9 cellular contexts compared by ENCODE assay signal in the genomic region with DNA sequence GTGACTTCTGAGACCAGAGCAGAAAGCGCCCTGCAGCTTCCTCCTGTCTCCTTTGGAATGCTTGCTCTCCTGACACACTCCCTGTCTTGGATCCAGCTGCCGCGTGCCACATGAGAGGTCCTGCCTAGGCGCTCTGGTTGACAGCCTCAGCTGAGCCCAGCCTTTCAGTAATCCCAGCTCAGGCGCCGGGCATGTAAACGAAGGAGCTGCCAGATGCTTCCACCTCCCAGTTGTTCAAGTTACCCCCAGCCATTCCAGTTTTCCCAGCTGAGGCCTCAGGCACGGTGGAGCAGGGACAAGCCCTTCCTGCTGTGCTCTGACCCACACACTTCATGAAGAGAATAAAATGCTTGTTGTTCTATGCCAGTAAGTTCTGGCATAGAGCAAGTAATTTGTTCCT. TPM values are rescaled to one million over a fixed set of nuclear protein-coding genes. Genes with fewer than 3 reads are reported as not detected.
DNase-seq lines count a peak whose midpoint lies in the region; ATAC-seq and TF ChIP-seq lines count a peak whose summit lies in the region.
"Had no signal": no experiment of that assay in that cellular context is flagged by ENCODE, and none has a peak within 500 bp of the region (broad histone marks: within the 10 kb centered on the region; RNA-seq: fewer than 3 reads in every experiment).

No MANE protein-coding gene starts in this region.

- ATAC-seq in HG03565 (IDR thresholded peaks at IDR 0.05; ENCODE audit: unreplicated experiment) (no peak), HG03520 (IDR thresholded peaks at IDR 0.05; ENCODE audit: unreplicated experiment) (no peak)
- ATAC-seq: HCT116 had no signal

- no peaks in the 10 kb centered on the region for H3K36me3 ChIP-seq in NT2/D1 (ENCODE audit: insufficient read depth, insufficient read length, low read length)

- peaks cover 7% of the 10 kb centered on the region for H3K27me3 ChIP-seq in NT2/D1 (ENCODE audit: insufficient read depth, insufficient read length)

- H3K4me1 ChIP-seq in NT2/D1 (ENCODE audit: insufficient read depth, insufficient read length): peaks cover 3% of the 10 kb centered on the region

- no peak overlapping the region for H3K9ac ChIP-seq in NT2/D1 (ENCODE audit: insufficient read length, low read depth)

- DNase-seq in EL (peak; percentile 33), NT2/D1 (ENCODE audit: low read depth, low spot score) (peak; percentile 42), fibroblast of villous mesenchyme (ENCODE audit: low read depth) (peak; percentile 6), pons (ENCODE audit: low spot score) (peak; percentile 35), NCI-H226 (no peak)
- DNase-seq in activated CD8-positive, alpha-beta memory T cell treated with anti-CD3 and anti-CD28 coated beads for 24 hours: no peak

- no peaks in the 10 kb centered on the region for H3K9me3 ChIP-seq in NT2/D1 (ENCODE audit: insufficient read depth, low read length)

- no peak for TF ChIP-seq CTCF in fibroblast of villous mesenchyme (IDR thresholded peaks at IDR 0.05; ENCODE audit: insufficient read depth, low read depth, low read length)

- H3K4me3 ChIP-seq in NT2/D1 (ENCODE audit: insufficient read length, low read depth): no peak overlapping the region
- H3K4me3 ChIP-seq in fibroblast of villous mesenchyme (ENCODE audit: low read depth, low read length): no peak overlapping the region

RNA-seq across cellular contexts. Expression of gene CD34, which starts 14.3 kb away (rescaled TPM):
- 0.32 and 0.43 TPM in 2 replicates for total RNA-seq in fibroblast of villous mesenchyme

Comparison
In these comparisons a context has a peak if more than half of its experiments do, and no peak if none do; other contexts are left out.
1. DNase-seq: peak in EL (single experiment), NT2/D1 (single experiment), fibroblast of villous mesenchyme (single experiment) and pons (single experiment); none in activated CD8-positive, alpha-beta memory T cell treated with anti-CD3 and anti-CD28 coated beads for 24 hours (single experiment) and NCI-H226 (single experiment).